ENCODE assay signal across 1 cellular context in the genomic region with DNA sequence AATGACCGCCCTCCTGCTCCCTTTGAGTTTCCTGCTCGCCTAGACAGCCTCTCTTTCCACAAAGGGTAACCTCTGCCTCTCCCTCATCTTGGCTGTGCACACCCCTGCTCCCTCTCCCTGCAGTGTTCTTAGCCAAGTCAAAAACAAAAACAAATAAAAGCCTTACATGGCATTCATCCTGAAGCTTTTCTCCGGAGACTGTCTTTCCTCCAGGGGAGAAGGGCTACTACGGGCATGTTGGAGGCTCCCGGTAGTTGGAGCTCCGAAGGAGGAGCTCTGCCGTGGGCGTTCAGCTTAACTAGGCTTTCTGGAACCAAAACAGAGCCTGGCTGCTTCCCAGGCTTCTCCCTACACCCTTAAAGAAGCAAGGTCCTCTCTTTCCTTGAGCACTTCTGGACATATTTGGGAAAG.
TF ChIP-seq lines count a peak whose summit lies in the region.

No MANE protein-coding gene starts in this region.

TF ChIP-seq in K562, 482 proteins besides CTCF, POLR2A, EP300 and RAD21 (continued from another document):
- TF ChIP-seq, protein P1, sequence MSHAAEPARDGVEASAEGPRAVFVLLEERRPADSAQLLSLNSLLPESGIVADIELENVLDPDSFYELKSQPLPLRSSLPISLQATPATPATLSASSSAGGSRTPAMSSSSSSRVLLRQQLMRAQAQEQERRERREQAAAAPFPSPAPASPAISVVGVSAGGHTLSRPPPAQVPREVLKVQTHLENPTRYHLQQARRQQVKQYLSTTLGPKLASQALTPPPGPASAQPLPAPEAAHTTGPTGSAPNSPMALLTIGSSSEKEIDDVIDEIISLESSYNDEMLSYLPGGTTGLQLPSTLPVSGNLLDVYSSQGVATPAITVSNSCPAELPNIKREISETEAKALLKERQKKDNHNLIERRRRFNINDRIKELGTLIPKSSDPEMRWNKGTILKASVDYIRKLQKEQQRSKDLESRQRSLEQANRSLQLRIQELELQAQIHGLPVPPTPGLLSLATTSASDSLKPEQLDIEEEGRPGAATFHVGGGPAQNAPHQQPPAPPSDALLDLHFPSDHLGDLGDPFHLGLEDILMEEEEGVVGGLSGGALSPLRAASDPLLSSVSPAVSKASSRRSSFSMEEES (CRISPR knock-in tag; IDR thresholded peaks at IDR 0.05), result no peak
- TF ChIP-seq ZBTB17 (CRISPR knock-in tag; IDR thresholded peaks at IDR 0.05), result no peak
